ENCODE assay signal across 30 cellular contexts in the genomic region with DNA sequence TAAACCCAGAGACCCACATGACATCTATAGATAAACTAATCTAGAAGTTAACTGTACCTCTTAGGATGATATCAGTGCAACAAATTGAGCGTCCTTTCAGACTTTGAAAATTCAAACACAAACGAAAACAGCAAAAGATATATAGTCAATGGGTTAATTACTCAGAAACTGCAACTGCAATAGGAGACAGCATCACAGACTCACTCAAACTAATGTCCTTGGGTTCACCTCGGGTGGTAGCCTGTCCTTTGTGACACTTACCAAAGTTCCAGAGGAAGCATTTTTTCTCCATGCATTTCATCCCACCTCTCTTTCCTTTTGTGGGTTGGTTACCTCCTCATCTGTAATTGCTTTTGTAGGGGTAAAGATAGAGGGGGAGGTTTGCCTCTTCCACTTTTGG. TPM values are rescaled to one million over a fixed set of nuclear protein-coding genes. Genes with fewer than 3 reads are reported as not detected.
"Had no signal": no experiment of that assay in that cellular context is flagged by ENCODE, and none has a peak within 500 bp of the region (broad histone marks: within the 10 kb centered on the region; RNA-seq: fewer than 3 reads in every experiment).

No MANE protein-coding gene starts in this region.

- DNase-seq: activated CD4-positive, alpha-beta memory T cell treated with anti-CD3 and anti-CD28 coated beads, Interleukin-2, amount 10 ng/mL, durations not matched to agents 7 days and 5 days; activated CD4-positive, alpha-beta T cell treated with anti-CD3 and anti-CD28 coated beads for 1 hour; activated CD4-positive, alpha-beta T cell treated with anti-CD3 and anti-CD28 coated beads for 4 hours; activated CD4-positive, alpha-beta T cell treated with anti-CD3 and anti-CD28 coated beads, Interleukin-2, amount 10 ng/mL, durations not matched to agents 7 days and 5 days; activated CD4-positive, alpha-beta T cell treated with anti-CD3 and anti-CD28 coated beads, Interleukin-2, amount 50 U/mL, for 4 hours; activated CD8-positive, alpha-beta memory T cell treated with anti-CD3 and anti-CD28 coated beads, Interleukin-2, amount 50 U/mL, for 48 hours; activated gamma-delta T cell; activated naive CD4-positive, alpha-beta T cell; activated naive CD4-positive, alpha-beta T cell treated with anti-CD3 and anti-CD28 coated beads, Interleukin-2, amount 10 ng/mL, durations not matched to agents 7 days and 5 days; activated naive CD8-positive, alpha-beta T cell treated with anti-CD3 and anti-CD28 coated beads, Interleukin-2, amount 10 ng/mL, durations not matched to agents 7 days and 5 days; activated T-cell treated with anti-CD3 and anti-CD28 coated beads for 4 hours; activated T-cell treated with anti-CD3 and anti-CD28 coated beads, Interleukin-2, amount 50 U/mL, for 24 hours; activated T-cell treated with anti-CD3 and anti-CD28 coated beads, Interleukin-2, amount 50 U/mL, for 72 hours; cortex of kidney; dermis blood vessel endothelial cell; effector CD4-positive, alpha-beta T cell; effector memory CD8-positive, alpha-beta T cell; erythroblast; foreskin keratinocyte; gastrocnemius medialis; glutamatergic neuron; T-helper 2 cell had no signal

- H3K36me3 ChIP-seq: ascending aorta, breast epithelium, esophagus muscularis mucosa, gastrocnemius medialis had no signal

- ATAC-seq: activated naive CD4-positive, alpha-beta T cell treated with anti-CD3 and anti-CD28 coated beads, Interleukin-2, amount 50 U/mL, for 72 hours; activated T-cell treated with anti-CD3 and anti-CD28 coated beads, Interleukin-2, amount 50 U/mL, for 72 hours; effector memory CD8-positive, alpha-beta T cell; foreskin keratinocyte; gastrocnemius medialis had no signal

- H3K9me3 ChIP-seq: ascending aorta, breast epithelium, esophagus muscularis mucosa, gastrocnemius medialis had no signal

- H3K27me3 ChIP-seq: ascending aorta, breast epithelium, esophagus muscularis mucosa, foreskin keratinocyte, gastrocnemius medialis had no signal

- FAIRE-seq: colon had no signal

- H3K27ac ChIP-seq: ascending aorta, breast epithelium, esophagus muscularis mucosa, foreskin keratinocyte, gastrocnemius medialis had no signal

- H3K4me1 ChIP-seq: ascending aorta, breast epithelium, esophagus muscularis mucosa, foreskin keratinocyte, gastrocnemius medialis had no signal

- H3K4me3 ChIP-seq: ascending aorta, breast epithelium, esophagus muscularis mucosa, gastrocnemius medialis had no signal

RNA-seq across cellular contexts. Expression of gene GC, which starts 9.7 kb away (rescaled TPM):
- total RNA-seq: activated CD4-positive, alpha-beta memory T cell treated with anti-CD3 and anti-CD28 coated beads, Interleukin-2, amount 10 ng/mL, durations not matched to agents 7 days and 5 days; activated CD4-positive, alpha-beta T cell treated with anti-CD3 and anti-CD28 coated beads, Interleukin-2, amount 10 ng/mL, durations not matched to agents 7 days and 5 days; activated naive CD4-positive, alpha-beta T cell treated with anti-CD3 and anti-CD28 coated beads, Interleukin-2, amount 50 U/mL, for 72 hours; activated naive CD8-positive, alpha-beta T cell treated with anti-CD3 and anti-CD28 coated beads, Interleukin-2, amount 10 ng/mL, durations not matched to agents 7 days and 5 days; activated T-cell treated with anti-CD3 and anti-CD28 coated beads, Interleukin-2, amount 50 U/mL, for 72 hours; breast epithelium; cardiac septum; chondrocyte; dermis blood vessel endothelial cell; foreskin keratinocyte; T-helper 1 cell treated with Interleukin-12 subunit alpha and Interleukin-12 subunit beta and Interleukin-4 antibody, amounts not matched to agents 30 ng/mL and 1 ng/mL, for 36 hours had no signal
- polyA plus RNA-seq: foreskin keratinocyte had no signal
